Comparison of ENCODE assay signal across 8 cellular contexts in the genomic region with DNA sequence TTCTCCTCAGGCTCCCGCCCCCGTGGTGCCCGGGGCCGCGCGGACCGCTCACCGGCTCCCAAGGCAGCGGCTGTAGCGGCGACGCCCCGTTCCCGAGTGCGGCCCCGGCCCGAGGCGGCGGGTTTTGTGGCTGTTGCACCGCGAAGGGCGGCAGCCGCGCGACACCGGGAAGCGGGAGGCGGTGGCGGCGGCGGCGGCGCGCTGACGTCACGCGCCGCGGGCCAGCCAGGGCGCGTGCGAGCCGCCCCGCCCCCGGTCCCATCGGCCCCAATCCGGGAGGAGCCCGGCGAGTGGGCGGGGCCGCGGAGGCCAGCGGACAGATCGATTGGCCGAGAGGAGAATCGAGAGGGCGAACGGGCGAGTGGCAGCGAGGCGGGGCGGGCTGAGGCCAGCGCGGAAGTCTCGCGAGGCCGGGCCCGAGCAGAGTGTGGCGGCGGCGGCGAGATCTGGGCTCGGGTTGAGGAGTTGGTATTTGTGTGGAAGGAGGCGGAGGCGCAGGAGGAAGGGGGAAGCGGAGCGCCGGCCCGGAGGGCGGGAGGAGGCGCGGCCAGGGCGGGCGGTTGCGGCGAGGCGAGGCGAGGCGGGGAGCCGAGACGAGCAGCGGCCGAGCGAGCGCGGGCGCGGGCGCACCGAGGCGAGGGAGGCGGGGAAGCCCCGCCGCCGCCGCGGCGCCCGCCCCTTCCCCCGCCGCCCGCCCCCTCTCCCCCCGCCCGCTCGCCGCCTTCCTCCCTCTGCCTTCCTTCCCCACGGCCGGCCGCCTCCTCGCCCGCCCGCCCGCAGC. TPM values are rescaled to one million over a fixed set of nuclear protein-coding genes. Genes with fewer than 3 reads are reported as not detected.
A peak's percentile ranks its signal among the peaks of the same experiment; 100 is the strongest.
DNase-seq lines count a peak whose midpoint lies in the region; ATAC-seq, FAIRE-seq and TF ChIP-seq lines count a peak whose summit lies in the region.

Gene YY1, plus strand, starts transcription at position 726 of the 781 bp plus-strand sequence. CDS start 101 bp downstream, outside the sequence.

- H3K4me1 Mint-ChIP-seq in activated naive CD4-positive, alpha-beta T cell treated with anti-CD3 and anti-CD28 coated beads for 36 hours (ENCODE audit: low read depth) = peaks cover 59% of the 10 kb centered on the region

- intact Hi-C loops in activated naive CD4-positive, alpha-beta T cell treated with anti-CD3 and anti-CD28 coated beads for 36 hours (cut with micrococcal nuclease) = loop anchor here (1.0 to 5.0 kb wide), 6 partner anchors 17 to 757 kb away; partner anchors contain the start of gene CCNK

- DNase-seq in GM06990 (ENCODE audit: extremely low read depth, insufficient read length) = peak; percentile 99
- DNase-seq in NB4 (ENCODE audit: low read depth) = peak; percentile 98
- peak; percentile 90 for DNase-seq in SK-N-DZ (ENCODE audit: low spot score)
- peak; percentile 99 for DNase-seq in activated naive CD4-positive, alpha-beta T cell treated with anti-CD3 and anti-CD28 coated beads for 36 hours
- peak; percentile 98 to 99 for DNase-seq in frontal cortex (ENCODE audit: low spot score in 2 of 2)
- DNase-seq in non-pigmented ciliary epithelial cell (ENCODE audit: low read depth) = peak; percentile 75
- DNase-seq in substantia nigra (lab: John Stamatoyannopoulos, UW) = peak; percentile 75 to 99 (median 95)

- peaks cover 36% of the 10 kb centered on the region for H3K36me3 Mint-ChIP-seq in activated naive CD4-positive, alpha-beta T cell treated with anti-CD3 and anti-CD28 coated beads for 36 hours (ENCODE audit: low read depth)

- peak within 1 kb of the TSS; percentile 98 for H3K4me3 Mint-ChIP-seq in activated naive CD4-positive, alpha-beta T cell treated with anti-CD3 and anti-CD28 coated beads for 36 hours

- H3K4me3 ChIP-seq in GM06990 (replicated peaks; ENCODE audit: low read depth, low read length) (peak within 1 kb of the TSS; percentile 83), NB4 (ENCODE audit: low read depth, low read length) (peak within 1 kb of the TSS; percentile 88)

- no peaks in the 10 kb centered on the region for H3K36me3 ChIP-seq in GM06990 (ENCODE audit: control insufficient read depth, insufficient read depth, low read length)

- FAIRE-seq in frontal cortex (lab: Jason Lieb, UNC) = no peak

- peak within 1 kb of the TSS; percentile 99 for H3K27ac Mint-ChIP-seq in activated naive CD4-positive, alpha-beta T cell treated with anti-CD3 and anti-CD28 coated beads for 36 hours

- TF ChIP-seq CTCF in GM06990 (IDR thresholded peaks at IDR 0.05; ENCODE audit: insufficient read depth, low read length, poor library complexity, severe bottlenecking) = no peak
- no peak for TF ChIP-seq CTCF in NB4 (IDR thresholded peaks at IDR 0.05; ENCODE audit: low read depth, low read length)

- no peaks in the 10 kb centered on the region for H3K27me3 ChIP-seq in GM06990 (replicated peaks; ENCODE audit: control insufficient read depth, insufficient read depth, low read length)

- H3K27me3 Mint-ChIP-seq in activated naive CD4-positive, alpha-beta T cell treated with anti-CD3 and anti-CD28 coated beads for 36 hours (ENCODE audit: low read depth) = no peaks in the 10 kb centered on the region

- peak; percentile 73 for ATAC-seq in HG02571 (IDR thresholded peaks at IDR 0.05; ENCODE audit: unreplicated experiment)

- H3K9me3 Mint-ChIP-seq in activated naive CD4-positive, alpha-beta T cell treated with anti-CD3 and anti-CD28 coated beads for 36 hours = no peaks in the 10 kb centered on the region

- peak; percentile 39 for TF ChIP-seq POLR2A in NB4 (IDR thresholded peaks at IDR 0.05; ENCODE audit: extremely low read depth, insufficient read length)

- peak within 1 kb of the TSS; percentile 95 for H3K27ac ChIP-seq in substantia nigra (ENCODE audit: low read depth, low read length, poor library complexity, severe bottlenecking)

- CTCF ChIA-PET in activated naive CD4-positive, alpha-beta T cell treated with anti-CD3 and anti-CD28 coated beads for 36 hours (lab: Charles Lee) = interaction anchor here (3.0 kb wide), 1 partner anchor 15 kb away, joined by 37 read pairs; no protein-coding TSS in a partner anchor

RNA-seq across cellular contexts. Expression of gene YY1, which starts in this region (rescaled TPM):
- 25.7 and 28.4 TPM in 2 replicates for polyA plus RNA-seq in SK-N-DZ (2014; cell fraction: cytosol; rRNA removed)
- polyA plus RNA-seq in SK-N-DZ (2014; cell fraction: nucleus; rRNA removed) = 24.4 and 31.4 TPM in 2 replicates
- 10 to 100 TPM; 82.4 to 85.0 TPM for total RNA-seq in activated naive CD4-positive, alpha-beta T cell treated with anti-CD3 and anti-CD28 coated beads for 36 hours
- 47.7 TPM for total RNA-seq in frontal cortex

Comparison
In these comparisons a context has a peak if more than half of its experiments do, and no peak if none do; other contexts are left out.
1. Peak in every context shown above with its lines: DNase-seq, ATAC-seq, H3K4me3 ChIP-seq and H3K27ac ChIP-seq.